In genomic region chr10:121089434-121089833, GRCh38 we compare ENCODE assay signal across 29 cellular contexts.
"Had no signal": no experiment of that assay in that cellular context is flagged by ENCODE, and none has a peak within 500 bp of the region (broad histone marks: within the 10 kb centered on the region; RNA-seq: fewer than 3 reads in every experiment).

No MANE protein-coding gene starts in this region.

- H3K27me3 ChIP-seq: ascending aorta, cardiac muscle cell had no signal

- H3K36me3 ChIP-seq: ascending aorta, cardiac muscle cell, WERI-Rb-1 had no signal

- H3K27ac ChIP-seq: ascending aorta, cardiac muscle cell, WERI-Rb-1 had no signal

- ATAC-seq: activated CD4-positive, alpha-beta T cell treated with anti-CD3 and anti-CD28 coated beads for 36 hours; activated CD4-positive, CD25-positive, alpha-beta regulatory T cell treated with anti-CD3 and anti-CD28 coated beads, Interleukin-2, amount 50 U/mL, for 24 hours; activated CD8-positive, alpha-beta memory T cell treated with anti-CD3 and anti-CD28 coated beads, Interleukin-2, amount 10 ng/mL, durations not matched to agents 7 days and 5 days; activated CD8-positive, alpha-beta T cell treated with anti-CD3 and anti-CD28 coated beads, Interleukin-2, amount 10 ng/mL, durations not matched to agents 7 days and 5 days; activated naive CD8-positive, alpha-beta T cell treated with anti-CD3 and anti-CD28 coated beads, Interleukin-2, amount 50 U/mL, for 24 hours had no signal

- H3K9me3 ChIP-seq: ascending aorta had no signal

- H3K4me1 ChIP-seq: ascending aorta had no signal

- H3K4me3 ChIP-seq: ascending aorta, cardiac muscle cell had no signal

- DNase-seq: activated CD4-positive, alpha-beta memory T cell treated with anti-CD3 and anti-CD28 coated beads, Interleukin-2, amount 10 ng/mL, durations not matched to agents 7 days and 5 days; activated CD4-positive, alpha-beta T cell treated with anti-CD3 and anti-CD28 coated beads for 1 hour; activated CD4-positive, alpha-beta T cell treated with anti-CD3 and anti-CD28 coated beads for 36 hours; activated CD4-positive, alpha-beta T cell treated with anti-CD3 and anti-CD28 coated beads for 48 hours; activated CD4-positive, alpha-beta T cell treated with anti-CD3 and anti-CD28 coated beads, Interleukin-2, amount 10 ng/mL, durations not matched to agents 7 days and 5 days; activated CD4-positive, alpha-beta T cell treated with anti-CD3 and anti-CD28 coated beads, Interleukin-2, amount 50 U/mL, for 48 hours; activated CD4-positive, CD25-positive, alpha-beta regulatory T cell; activated CD8-positive, alpha-beta memory T cell treated with anti-CD3 and anti-CD28 coated beads for 24 hours; activated CD8-positive, alpha-beta memory T cell treated with anti-CD3 and anti-CD28 coated beads, Interleukin-2, amount 10 ng/mL, durations not matched to agents 7 days and 5 days; activated CD8-positive, alpha-beta memory T cell treated with anti-CD3 and anti-CD28 coated beads, Interleukin-2, amount 50 U/mL, for 48 hours; activated CD8-positive, alpha-beta T cell treated with anti-CD3 and anti-CD28 coated beads, Interleukin-2, amount 10 ng/mL, durations not matched to agents 7 days and 5 days; activated effector memory CD4-positive, alpha-beta T cell treated with Interleukin-2 at 50 U/mL for 16 hours; activated gamma-delta T cell; activated naive CD4-positive, alpha-beta T cell treated with anti-CD3 and anti-CD28 coated beads, Interleukin-2, amount 10 ng/mL, durations not matched to agents 7 days and 5 days; activated naive CD4-positive, alpha-beta T cell treated with Interleukin-2 at 50 U/mL for 16 hours; activated naive CD8-positive, alpha-beta T cell treated with anti-CD3 and anti-CD28 coated beads, Interleukin-2, amount 10 ng/mL, durations not matched to agents 7 days and 5 days; activated naive CD8-positive, alpha-beta T cell treated with anti-CD3 and anti-CD28 coated beads, Interleukin-2, amount 50 U/mL, for 24 hours; activated T-cell treated with anti-CD3 and anti-CD28 coated beads, Interleukin-2, amount 50 U/mL, for 24 hours; activated T-cell treated with anti-CD3 and anti-CD28 coated beads, Interleukin-2, amount 50 U/mL, for 48 hours; amygdala; caudate nucleus; cerebellar nuclear complex; T-helper 1 cell; T-helper 2 cell; T-helper 9 cell; WERI-Rb-1 had no signal
